ENCODE assay signal across 12 cellular contexts in the genomic region with DNA sequence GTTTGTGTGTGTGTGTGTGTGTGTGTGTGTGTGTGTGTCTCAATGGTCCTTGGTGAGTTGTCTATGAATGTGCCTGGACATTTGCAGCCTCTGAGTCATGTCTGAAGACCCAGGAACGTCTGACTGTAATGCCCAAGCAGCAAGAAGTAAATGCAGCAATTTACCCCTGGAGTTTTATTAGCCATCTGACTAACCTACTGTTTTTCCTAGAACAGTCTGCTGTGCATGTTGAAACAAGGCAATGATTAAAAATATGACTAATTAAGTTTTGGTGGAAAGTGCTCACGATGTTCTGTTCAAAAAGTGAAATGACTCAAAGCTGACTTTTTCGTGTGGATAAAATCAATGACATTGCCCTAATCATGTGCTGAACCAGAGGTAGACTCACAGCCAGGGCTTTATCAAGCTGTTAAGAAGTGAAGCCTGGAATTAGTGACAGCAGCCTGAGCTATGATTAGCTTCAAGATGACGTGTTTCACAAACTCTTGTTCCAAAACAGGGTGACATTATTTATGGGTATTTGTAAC.
DNase-seq lines count a peak whose midpoint lies in the region; ATAC-seq, FAIRE-seq and TF ChIP-seq lines count a peak whose summit lies in the region.
"Had no signal": no experiment of that assay in that cellular context is flagged by ENCODE, and none has a peak within 500 bp of the region (broad histone marks: within the 10 kb centered on the region; RNA-seq: fewer than 3 reads in every experiment).

No MANE protein-coding gene starts in this region.

- no peak for ATAC-seq in HG03280 (IDR thresholded peaks at IDR 0.05; ENCODE audit: unreplicated experiment)
- ATAC-seq: sciatic nerve had no signal

- CTCF ChIA-PET in RWPE1 (lab: Yijun Ruan, JAX): interaction anchor here (0.7 kb wide), 1 partner anchor 35 kb away, joined by 3 read pairs; no protein-coding TSS in a partner anchor

- TF ChIP-seq POLR2A in H54 (IDR thresholded peaks at IDR 0.05; ENCODE audit: low read depth, low read length): no peak

- TF ChIP-seq CTCF in RWPE1 (conservative IDR thresholded peaks at IDR 0.05; ENCODE audit: low read depth) (no peak), fibroblast of the aortic adventitia (IDR thresholded peaks at IDR 0.05; ENCODE audit: insufficient read depth, low read length) (no peak)

- H3K4me3 ChIP-seq in fibroblast of the aortic adventitia (ENCODE audit: low read depth, low read length): no peak overlapping the region
- H3K4me3 ChIP-seq: ascending aorta had no signal

- FAIRE-seq in H54 (lab: Jason Lieb, UNC): peak; percentile 91

- POLR2A ChIA-PET in RWPE1 (lab: Yijun Ruan, JAX; ENCODE audit: low non-redundant PET): no interaction called here

- H3K27ac ChIP-seq in RWPE1: peak overlapping the region; percentile 61
- H3K27ac ChIP-seq: ascending aorta had no signal

- peak; percentile 18 for DNase-seq in H54 (ENCODE audit: insufficient read length, low spot score)
- peak; percentile 86 for DNase-seq in RWPE1 (ENCODE audit: low spot score)
- peak; percentile 88 for DNase-seq in fibroblast of the aortic adventitia (ENCODE audit: low read depth)
- peak; percentile 27 for DNase-seq in pulmonary artery endothelial cell (ENCODE audit: low read depth, low spot score)
- DNase-seq in activated CD8-positive, alpha-beta memory T cell treated with anti-CD3 and anti-CD28 coated beads, Interleukin-2, amount 50 U/mL, for 4 hours: no peak
- DNase-seq in globus pallidus (ENCODE audit: low spot score): no peak
- DNase-seq: immature natural killer cell; NCI-H524; stimulated activated naive CD4-positive, alpha-beta T cell treated with Interleukin-2 at 50 U/mL for 16 hours had no signal

Comparison
In these comparisons a context has a peak if more than half of its experiments do, and no peak if none do; other contexts are left out.
1. DNase-seq: peak in H54 (single experiment), RWPE1 (single experiment), fibroblast of the aortic adventitia (single experiment) and pulmonary artery endothelial cell (single experiment); none in activated CD8-positive, alpha-beta memory T cell treated with anti-CD3 and anti-CD28 coated beads, Interleukin-2, amount 50 U/mL, for 4 hours (single experiment) and globus pallidus (single experiment).